Comparison of ENCODE assay signal across 8 cellular contexts in genomic region chr4:88697113-88697512, GRCh38. TPM values are rescaled to one million over a fixed set of nuclear protein-coding genes. Genes with fewer than 3 reads are reported as not detected.
DNase-seq lines count a peak whose midpoint lies in the region; ATAC-seq and TF ChIP-seq lines count a peak whose summit lies in the region.

No MANE protein-coding gene starts in this region.

- H3K4me1 ChIP-seq in MM.1S (ENCODE audit: low read length) (no peaks in the 10 kb centered on the region), spleen (peaks cover 0 to 15% (median 7%) of the 10 kb centered on the region in 6 donors)

- no peak overlapping the region for H3K27ac ChIP-seq in MM.1S (ENCODE audit: low read length)
- H3K27ac ChIP-seq in spleen, result peak overlapping the region in 7 of 8 donors; percentile 55 to 81 (median 68)

- ATAC-seq in HG03039 (IDR thresholded peaks at IDR 0.05; ENCODE audit: unreplicated experiment) (no peak), GM21360 (IDR thresholded peaks at IDR 0.05; ENCODE audit: unreplicated experiment) (no peak)

- peak overlapping the region; percentile 35; the same call in 1 of the 2 replicates for H3K9ac ChIP-seq in MM.1S (ENCODE audit: low read length)

- peak overlapping the region; percentile 51 for H3K4me3 ChIP-seq in MM.1S (ENCODE audit: low read length)
- peak overlapping the region; percentile 37 to 76 (median 54) for H3K4me3 ChIP-seq in spleen

- TF ChIP-seq CTCF in CD14-positive monocyte (IDR thresholded peaks at IDR 0.05), result no peak
- TF ChIP-seq CTCF in MM.1S (IDR thresholded peaks at IDR 0.05; ENCODE audit: low read length), result no peak
- TF ChIP-seq CTCF in spleen (IDR thresholded peaks at IDR 0.05 in 8 of 11, conservative IDR thresholded peaks at IDR 0.05 in 3 of 11), result no peak
- TF ChIP-seq CTCF in GM13977 (IDR thresholded peaks at IDR 0.05; ENCODE audit: extremely low read depth, insufficient read depth, missing control alignments), result no peak

- no peaks in the 10 kb centered on the region for H3K27me3 Mint-ChIP-seq in CD14-positive monocyte (ENCODE audit: low read depth in 3 of 3)

- H3K4me2 ChIP-seq in MM.1S (ENCODE audit: low read depth, low read length), result peak overlapping the region; percentile 35; the same call in 1 of the 2 replicates

- H3K9me3 ChIP-seq in MM.1S (replicated peaks; ENCODE audit: insufficient read depth, low read length) (no peaks in the 10 kb centered on the region), spleen (no peaks in the 10 kb centered on the region)

- intact Hi-C loops in CD14-positive monocyte (cut with micrococcal nuclease), result no loop called here
- intact Hi-C loops in spleen (cut with DNase I; ENCODE audit: low total_unique reads), result no loop called here

- in situ Hi-C loops in GM13977 (cut with MboI; ENCODE audit: low pct_unique_long_range_greater_than_20kb, low sequenced_read_pairs, unreplicated experiment), result no loop called here

- TF ChIP-seq POLR2A in spleen (IDR thresholded peaks at IDR 0.05), result no peak

- DNase-seq in CD14-positive monocyte (ENCODE audit: low spot score) (no peak), MM.1S (no peak), astrocyte of the hippocampus (ENCODE audit: low read depth, low spot score) (peak; percentile 31), iris pigment epithelial cell (ENCODE audit: low read depth) (peak; percentile 25), spleen (no peak), GM13977 (ENCODE audit: low spot score) (no peak)

- H3K27me3 ChIP-seq in MM.1S (replicated peaks; ENCODE audit: insufficient read depth, low read length) (no peaks in the 10 kb centered on the region), spleen (replicated peaks in 1 of 7) (no peaks in the 10 kb centered on the region)

- H3K9me2 ChIP-seq in MM.1S (replicated peaks; ENCODE audit: insufficient read depth, low read length), result no peaks in the 10 kb centered on the region

- H4K20me1 ChIP-seq in MM.1S (ENCODE audit: insufficient read depth, low read length), result no peaks in the 10 kb centered on the region

- peaks cover 10% of the 10 kb centered on the region for H3K4me1 Mint-ChIP-seq in CD14-positive monocyte

- H3K79me2 ChIP-seq in MM.1S (ENCODE audit: low read length), result no peaks in the 10 kb centered on the region

- peak overlapping the region; percentile 50; the same call in 1 of the 2 replicates for H2AFZ ChIP-seq in MM.1S (ENCODE audit: low read length)

- peaks cover 0 to 4% (median 0%) of the 10 kb centered on the region in 7 donors for H3K9me3 Mint-ChIP-seq in CD14-positive monocyte

- H3K36me3 Mint-ChIP-seq in CD14-positive monocyte, result peaks cover 47 to 60% of the 10 kb centered on the region in 2 donors

- peak overlapping the region in 5 of 7 donors; percentile 63 to 85 (median 77) for H3K27ac Mint-ChIP-seq in CD14-positive monocyte

- peak overlapping the region; percentile 81 to 88 for H3K4me3 Mint-ChIP-seq in CD14-positive monocyte

- H3K36me3 ChIP-seq in MM.1S (replicated peaks; ENCODE audit: insufficient read depth, low read length) (no peaks in the 10 kb centered on the region), spleen (peaks cover 0 to 54% (median 5%) of the 10 kb centered on the region in 6 donors)

- WGBS in spleen, 5 donors, result 44 to 52% (median 51%) methylated on average over 17 of the region's 17 CpGs

- H3F3A ChIP-seq in MM.1S (ENCODE audit: insufficient read depth, low read length), result no peaks in the 10 kb centered on the region

RNA-seq across cellular contexts. Expression of gene NAP1L5, which starts 0.5 kb away (rescaled TPM):
- polyA plus RNA-seq in CD14-positive monocyte (under 1 TPM; 0.18 to 0.41 TPM), spleen (1 to 10 TPM; 3.5 to 6.7 (median 5.0) TPM)
- total RNA-seq in spleen, result 1 to 10 TPM; 3.8 to 6.1 (median 4.8) TPM

Comparison
In these comparisons a context has a peak if more than half of its experiments do, and no peak if none do; other contexts are left out.
1. DNase-seq: peak in astrocyte of the hippocampus (single experiment) and iris pigment epithelial cell (single experiment); none in CD14-positive monocyte (single experiment), MM.1S (single experiment), spleen (single experiment) and GM13977 (single experiment).